ENCODE assay signal across 8 cellular contexts in the genomic region with DNA sequence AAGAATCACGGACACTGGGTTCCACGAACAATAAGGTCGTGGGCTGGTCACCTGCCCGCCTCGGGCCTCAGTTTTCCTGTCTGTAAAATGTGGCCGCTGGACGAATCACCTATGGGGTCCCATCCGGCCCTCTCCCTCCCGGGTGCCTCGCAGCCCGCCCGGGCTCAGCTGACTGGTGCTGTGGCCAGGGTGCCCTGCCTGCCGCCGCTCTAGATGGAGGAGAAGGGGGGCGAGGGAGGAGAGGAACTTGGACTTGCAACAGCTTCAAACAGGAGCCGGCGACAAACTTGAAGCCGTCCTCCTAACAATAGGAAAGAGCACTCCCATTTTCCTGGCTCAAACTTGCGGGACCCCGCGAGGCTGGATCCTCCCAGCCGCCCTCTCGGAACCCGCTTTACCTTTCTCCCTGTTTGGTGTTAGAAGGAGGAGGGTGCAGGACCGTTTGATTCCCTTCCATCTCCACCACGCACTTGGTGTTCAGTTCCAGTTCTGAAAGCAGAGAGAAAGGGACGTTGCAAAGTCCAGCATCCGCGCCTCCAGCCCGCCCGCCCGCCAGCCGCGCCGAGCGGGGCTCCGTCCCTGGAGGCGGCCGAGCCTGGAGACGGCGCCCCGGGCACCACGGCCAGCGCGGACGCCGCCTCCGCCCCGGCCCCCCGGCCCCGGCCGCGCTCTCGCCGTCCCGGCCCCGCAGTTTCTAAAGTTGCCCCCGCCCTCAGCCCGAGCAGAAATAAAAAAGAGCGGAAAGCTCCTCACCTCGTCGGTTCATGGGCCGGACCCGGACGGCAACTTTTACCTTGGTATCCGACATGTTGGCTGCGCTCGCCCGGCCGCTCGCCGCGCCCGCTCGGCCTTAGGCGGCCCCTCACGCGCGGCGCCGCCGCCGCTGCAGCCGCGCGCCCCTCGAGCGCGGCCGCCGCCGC. TPM values are rescaled to one million over a fixed set of nuclear protein-coding genes. Genes with fewer than 3 reads are reported as not detected.
A peak's percentile ranks its signal among the peaks of the same experiment; 100 is the strongest.
DNase-seq lines count a peak whose midpoint lies in the region; ATAC-seq and TF ChIP-seq lines count a peak whose summit lies in the region.

No MANE protein-coding gene starts in this region.

- peak; percentile 42 to 64 (median 48) for DNase-seq in NCI-H1417 (lab: John Stamatoyannopoulos, UW)
- no peak for DNase-seq in NCI-H1417 treated with DMSO at 0.1 percent for 48 hours (lab: John Stamatoyannopoulos, UW)
- peak; percentile 59 for DNase-seq in fibroblast of gingiva (ENCODE audit: low read depth)
- peak; percentile 53 to 63 for DNase-seq in uterus

- H3K9ac ChIP-seq in HUES64 (ENCODE audit: low read depth, low read length) = peak overlapping the region; percentile 73
- H3K9ac ChIP-seq in muscle layer of colon (ENCODE audit: low read length) = peak overlapping the region; percentile 34

- no peak for TF ChIP-seq CTCF in VCaP (conservative IDR thresholded peaks at IDR 0.05)
- no peak for TF ChIP-seq CTCF in uterus (IDR thresholded peaks at IDR 0.05)

- H3K9me3 ChIP-seq in HUES64 (ENCODE audit: insufficient read depth, low read depth, low read length) (no peaks in the 10 kb centered on the region), muscle layer of colon (ENCODE audit: low read length) (no peaks in the 10 kb centered on the region), uterus (no peaks in the 10 kb centered on the region)

- ATAC-seq in GM21528 (IDR thresholded peaks at IDR 0.05; ENCODE audit: low FRiP score, unreplicated experiment) = peak; percentile 30

- H3K4me1 ChIP-seq in HUES64 (ENCODE audit: insufficient read depth, low read length) = peaks cover 28% of the 10 kb centered on the region
- peaks cover 22% of the 10 kb centered on the region for H3K4me1 ChIP-seq in muscle layer of colon (ENCODE audit: insufficient read depth, low read length)
- peaks cover 0 to 5% of the 10 kb centered on the region in 2 donors for H3K4me1 ChIP-seq in uterus

- TF ChIP-seq POLR2A in uterus (IDR thresholded peaks at IDR 0.05) = peak in 1 of 2 donors; percentile 23

- H3K36me3 ChIP-seq in HUES64 (ENCODE audit: insufficient read depth, low read length) = peaks cover 3% of the 10 kb centered on the region; the same call in 1 of the 2 replicates
- H3K36me3 ChIP-seq in muscle layer of colon (ENCODE audit: insufficient read depth, low read length) = peaks cover 6% of the 10 kb centered on the region
- no peaks in the 10 kb centered on the region for H3K36me3 ChIP-seq in uterus

- peaks cover 12% of the 10 kb centered on the region for H3K27me3 ChIP-seq in HUES64 (ENCODE audit: insufficient read depth, low read length)
- no peaks in the 10 kb centered on the region for H3K27me3 ChIP-seq in muscle layer of colon (ENCODE audit: control insufficient read depth in 1 of 2, insufficient read depth in 2 of 2, low read length in 2 of 2)
- H3K27me3 ChIP-seq in uterus = no peaks in the 10 kb centered on the region

- under 1% methylated on average over 89 of the region's 92 CpGs for WGBS in HUES64

- H3K27ac ChIP-seq in HUES64 (ENCODE audit: low read depth, low read length) (peak overlapping the region; percentile 65; the same call in 1 of the 2 replicates), VCaP (peak overlapping the region; percentile 81), muscle layer of colon (ENCODE audit: low read depth, low read length) (peak overlapping the region; percentile 25), uterus (peak overlapping the region; percentile 89 to 98)

- peak overlapping the region; percentile 79 for H3K4me3 ChIP-seq in HUES64 (ENCODE audit: low read length)
- peak overlapping the region; percentile 62 to 71 for H3K4me3 ChIP-seq in muscle layer of colon (ENCODE audit: low read depth in 1 of 2, low read length in 2 of 2)
- H3K4me3 ChIP-seq in uterus = peak overlapping the region; percentile 59 to 64

- intact Hi-C loops in uterus (cut with DNase I; ENCODE audit: low total_unique reads) = no loop called here

RNA-seq across cellular contexts. Expression of a gene that starts 0.5 kb away (rescaled TPM):
- polyA plus RNA-seq in HUES64 (2013, experiment 1 of 2) = 18.7 TPM
- polyA plus RNA-seq in HUES64 (2013, experiment 2 of 2) = 19.6 TPM
- total RNA-seq in uterus = 10 to 100 TPM; 14.9 to 66.9 (median 37.3) TPM

Comparison
In these comparisons a context has a peak if more than half of its experiments do, and no peak if none do; other contexts are left out.
1. H3K27ac ChIP-seq: peak in every context shown above with its lines; median percentile 94 in uterus; 81 in VCaP; 65 in HUES64; 25 in muscle layer of colon.